In genomic region chr3:117059054-117059989, GRCh38 we compare ENCODE assay signal across 8 cellular contexts.
DNase-seq lines count a peak whose midpoint lies in the region; ATAC-seq and TF ChIP-seq lines count a peak whose summit lies in the region.

No MANE protein-coding gene starts in this region.

- H3K27ac Mint-ChIP-seq in activated naive CD4-positive, alpha-beta T cell treated with anti-CD3 and anti-CD28 coated beads, Interleukin-2, amount 50 U/mL, for 72 hours, result no peak overlapping the region

- no peak for ATAC-seq in HG03097 (IDR thresholded peaks at IDR 0.05; ENCODE audit: low FRiP score, unreplicated experiment)
- no peak for ATAC-seq in activated naive CD4-positive, alpha-beta T cell treated with anti-CD3 and anti-CD28 coated beads, Interleukin-2, amount 50 U/mL, for 72 hours

- H3K9me3 Mint-ChIP-seq in activated naive CD4-positive, alpha-beta T cell treated with anti-CD3 and anti-CD28 coated beads, Interleukin-2, amount 50 U/mL, for 72 hours, result no peaks in the 10 kb centered on the region

- TF ChIP-seq CTCF in VCaP (conservative IDR thresholded peaks at IDR 0.05), result peak; percentile 76

- no peaks in the 10 kb centered on the region for H3K36me3 Mint-ChIP-seq in activated naive CD4-positive, alpha-beta T cell treated with anti-CD3 and anti-CD28 coated beads, Interleukin-2, amount 50 U/mL, for 72 hours

- DNase-seq in DMS153 treated with DMSO at 0.1 percent for 48 hours (lab: John Stamatoyannopoulos, UW; ENCODE audit: unreplicated experiment) (peak; percentile 18), MV-4-11 (lab: John Stamatoyannopoulos, UW) (peak; percentile 12), kidney tubule cell (ENCODE audit: low spot score) (peak; percentile 43), activated gamma-delta T cell treated with Interleukin-2 at 50 U/mL for 16 hours (no peak), KG1 (lab: John Stamatoyannopoulos, UW) (no peak)
- DNase-seq in activated naive CD4-positive, alpha-beta T cell treated with anti-CD3 and anti-CD28 coated beads, Interleukin-2, amount 50 U/mL, for 72 hours (ENCODE audit: low spot score in 2 of 2), result no peak

- peak overlapping the region; percentile 89 for H3K27ac ChIP-seq in VCaP

Comparison
In these comparisons a context has a peak if more than half of its experiments do, and no peak if none do; other contexts are left out.
1. DNase-seq: peak in DMS153 treated with DMSO at 0.1 percent for 48 hours (single experiment), MV-4-11 (single experiment) and kidney tubule cell (single experiment); none in activated gamma-delta T cell treated with Interleukin-2 at 50 U/mL for 16 hours (single experiment), activated naive CD4-positive, alpha-beta T cell treated with anti-CD3 and anti-CD28 coated beads, Interleukin-2, amount 50 U/mL, for 72 hours (0 of 2) and KG1 (single experiment).